Comparison of ENCODE assay signal across 15 cellular contexts in the genomic region with DNA sequence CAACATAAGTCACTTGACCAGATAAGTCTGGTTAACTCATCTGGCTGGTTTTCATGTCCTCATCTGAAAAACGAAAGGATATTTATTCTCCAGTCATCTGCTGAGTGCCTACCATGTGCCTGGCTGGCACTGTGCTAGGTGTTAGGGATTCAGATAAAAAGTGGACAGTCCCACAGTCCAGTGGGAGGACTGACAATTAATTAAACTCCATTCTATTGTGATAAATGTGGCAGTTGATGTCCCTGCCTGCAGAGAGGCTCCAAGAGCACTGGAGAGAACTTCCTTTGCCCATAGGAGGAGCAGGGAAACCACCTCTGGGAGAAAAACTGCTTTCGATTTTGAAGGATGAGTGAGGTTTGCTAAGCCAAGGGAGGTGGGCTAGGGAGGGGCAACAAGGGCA. TPM values are rescaled to one million over a fixed set of nuclear protein-coding genes. Genes with fewer than 3 reads are reported as not detected.
A peak's percentile ranks its signal among the peaks of the same experiment; 100 is the strongest.
DNase-seq lines count a peak whose midpoint lies in the region; ATAC-seq and TF ChIP-seq lines count a peak whose summit lies in the region.
"Had no signal": no experiment of that assay in that cellular context is flagged by ENCODE, and none has a peak within 500 bp of the region (broad histone marks: within the 10 kb centered on the region; RNA-seq: fewer than 3 reads in every experiment).

No MANE protein-coding gene starts in this region.

- peaks cover 92% of the 10 kb centered on the region for H3K4me1 Mint-ChIP-seq in activated naive CD4-positive, alpha-beta T cell treated with anti-CD3 and anti-CD28 coated beads, Interleukin-2, amount 50 U/mL, for 24 hours
- peaks cover 62% of the 10 kb centered on the region for H3K4me1 Mint-ChIP-seq in type B pancreatic cell (ENCODE audit: unreplicated experiment)

- no peak for DNase-seq in activated naive CD4-positive, alpha-beta T cell treated with anti-CD3 and anti-CD28 coated beads, Interleukin-2, amount 50 U/mL, for 16 hours
- no peak for DNase-seq in activated naive CD4-positive, alpha-beta T cell treated with anti-CD3 and anti-CD28 coated beads, Interleukin-2, amount 50 U/mL, for 72 hours (ENCODE audit: low spot score in 2 of 2)
- DNase-seq in hepatocyte (ENCODE audit: low spot score) (no peak), type B pancreatic cell (ENCODE audit: extremely low spot score, unreplicated experiment) (no peak), SHP77 (lab: John Stamatoyannopoulos, UW) (no peak), DMS153 (lab: John Stamatoyannopoulos, UW) (no peak)
- DNase-seq in central memory CD4-positive, alpha-beta T cell = no peak
- DNase-seq: activated CD8-positive, alpha-beta memory T cell treated with anti-CD3 and anti-CD28 coated beads, Interleukin-2, amount 50 U/mL, for 4 hours; Caco-2; effector CD8-positive, alpha-beta T cell; NCI-H1694; posterior cingulate gyrus had no signal

- ATAC-seq in activated naive CD4-positive, alpha-beta T cell treated with anti-CD3 and anti-CD28 coated beads, Interleukin-2, amount 50 U/mL, for 72 hours = peak in 1 of 2 donors; percentile 35
- ATAC-seq: HCT116 had no signal

- H2AFZ ChIP-seq in hepatocyte = no peak overlapping the region

- peaks cover 47% of the 10 kb centered on the region for H3K4me1 ChIP-seq in hepatocyte (ENCODE audit: insufficient read depth)

- no peaks in the 10 kb centered on the region for H3K9me2 ChIP-seq in hepatocyte (replicated peaks; ENCODE audit: insufficient read depth)

- no peaks in the 10 kb centered on the region for H3K27me3 ChIP-seq in hepatocyte

- H4K20me1 ChIP-seq in hepatocyte (ENCODE audit: insufficient read depth, poor library complexity, severe bottlenecking) = no peaks in the 10 kb centered on the region

- no peaks in the 10 kb centered on the region for H3K9me3 Mint-ChIP-seq in activated naive CD4-positive, alpha-beta T cell treated with anti-CD3 and anti-CD28 coated beads, Interleukin-2, amount 50 U/mL, for 24 hours
- no peaks in the 10 kb centered on the region for H3K9me3 Mint-ChIP-seq in activated naive CD4-positive, alpha-beta T cell treated with anti-CD3 and anti-CD28 coated beads, Interleukin-2, amount 50 U/mL, for 72 hours
- H3K9me3 Mint-ChIP-seq in type B pancreatic cell = no peaks in the 10 kb centered on the region

- H3K36me3 Mint-ChIP-seq in activated naive CD4-positive, alpha-beta T cell treated with anti-CD3 and anti-CD28 coated beads, Interleukin-2, amount 50 U/mL, for 24 hours = peaks cover 1% of the 10 kb centered on the region
- H3K36me3 Mint-ChIP-seq in activated naive CD4-positive, alpha-beta T cell treated with anti-CD3 and anti-CD28 coated beads, Interleukin-2, amount 50 U/mL, for 72 hours = peaks cover 8 to 14% of the 10 kb centered on the region in 2 donors
- H3K36me3 Mint-ChIP-seq in type B pancreatic cell = peaks cover 9% of the 10 kb centered on the region

- peaks cover 85% of the 10 kb centered on the region for H3K79me2 ChIP-seq in hepatocyte

- H3K4me3 Mint-ChIP-seq in activated naive CD4-positive, alpha-beta T cell treated with anti-CD3 and anti-CD28 coated beads, Interleukin-2, amount 50 U/mL, for 24 hours = peak overlapping the region; percentile 72
- H3K4me3 Mint-ChIP-seq in type B pancreatic cell = peak overlapping the region; percentile 50

- no peak overlapping the region for H3K4me2 ChIP-seq in hepatocyte

- WGBS in hepatocyte (ENCODE audit: low lambda C conversion rate, missing lambda C conversion rate) = 75% methylated on average over 2 of the region's 2 CpGs

- H3K9me3 ChIP-seq in hepatocyte (ENCODE audit: low read depth) = no peaks in the 10 kb centered on the region
- H3K9me3 ChIP-seq: Caco-2 had no signal

- no peaks in the 10 kb centered on the region for H3K36me3 ChIP-seq in hepatocyte (replicated peaks; ENCODE audit: insufficient read depth, low read depth)

- no peaks in the 10 kb centered on the region for H3K27me3 Mint-ChIP-seq in activated naive CD4-positive, alpha-beta T cell treated with anti-CD3 and anti-CD28 coated beads, Interleukin-2, amount 50 U/mL, for 24 hours
- H3K27me3 Mint-ChIP-seq in type B pancreatic cell = peaks cover 6% of the 10 kb centered on the region

- H3K27ac Mint-ChIP-seq in activated naive CD4-positive, alpha-beta T cell treated with anti-CD3 and anti-CD28 coated beads, Interleukin-2, amount 50 U/mL, for 24 hours = peak overlapping the region; percentile 94
- H3K27ac Mint-ChIP-seq in activated naive CD4-positive, alpha-beta T cell treated with anti-CD3 and anti-CD28 coated beads, Interleukin-2, amount 50 U/mL, for 72 hours = peak overlapping the region; percentile 19 to 20
- peak overlapping the region; percentile 64 for H3K27ac Mint-ChIP-seq in type B pancreatic cell

- peak overlapping the region; percentile 88 for H3K27ac ChIP-seq in hepatocyte
- H3K27ac ChIP-seq: HL-60 had no signal

- TF ChIP-seq CTCF in hepatocyte (IDR thresholded peaks at IDR 0.05; ENCODE audit: poor library complexity) (no peak), type B pancreatic cell (conservative IDR thresholded peaks at IDR 0.05) (no peak)

- H3K4me3 ChIP-seq in hepatocyte = no peak overlapping the region

RNA-seq across cellular contexts. Expression of a gene that starts 5.4 kb away (rescaled TPM):
- total RNA-seq in activated naive CD4-positive, alpha-beta T cell treated with anti-CD3 and anti-CD28 coated beads, Interleukin-2, amount 50 U/mL, for 72 hours = 1 to 10 TPM; 5.9 to 6.8 TPM
- 12.6 and 13.4 TPM in 2 replicates for total RNA-seq in hepatocyte
- polyA plus RNA-seq in hepatocyte = 20.7 and 22.5 TPM in 2 replicates
- total RNA-seq in type B pancreatic cell (ENCODE audit: low replicate concordance) = 13.5 and 17.7 TPM in 2 replicates

RNA-seq across cellular contexts. Expression of a gene that starts 40.5 kb away (rescaled TPM):
- total RNA-seq in activated naive CD4-positive, alpha-beta T cell treated with anti-CD3 and anti-CD28 coated beads, Interleukin-2, amount 50 U/mL, for 72 hours = not detected
- total RNA-seq in hepatocyte (0.28 and 0.40 TPM in 2 replicates), type B pancreatic cell (ENCODE audit: low replicate concordance) (0.50 and 3.9 TPM in 2 replicates)
- polyA plus RNA-seq in hepatocyte = 1.6 and 1.7 TPM in 2 replicates
- total RNA-seq: Caco-2 had no signal

Comparison
In these comparisons a context has a peak if more than half of its experiments do, and no peak if none do; other contexts are left out.
1. H3K27ac Mint-ChIP-seq: peak in every context shown above with its lines; median percentile 94 in activated naive CD4-positive, alpha-beta T cell treated with anti-CD3 and anti-CD28 coated beads, Interleukin-2, amount 50 U/mL, for 24 hours; 64 in type B pancreatic cell; 20 in activated naive CD4-positive, alpha-beta T cell treated with anti-CD3 and anti-CD28 coated beads, Interleukin-2, amount 50 U/mL, for 72 hours.